In the genomic region with DNA sequence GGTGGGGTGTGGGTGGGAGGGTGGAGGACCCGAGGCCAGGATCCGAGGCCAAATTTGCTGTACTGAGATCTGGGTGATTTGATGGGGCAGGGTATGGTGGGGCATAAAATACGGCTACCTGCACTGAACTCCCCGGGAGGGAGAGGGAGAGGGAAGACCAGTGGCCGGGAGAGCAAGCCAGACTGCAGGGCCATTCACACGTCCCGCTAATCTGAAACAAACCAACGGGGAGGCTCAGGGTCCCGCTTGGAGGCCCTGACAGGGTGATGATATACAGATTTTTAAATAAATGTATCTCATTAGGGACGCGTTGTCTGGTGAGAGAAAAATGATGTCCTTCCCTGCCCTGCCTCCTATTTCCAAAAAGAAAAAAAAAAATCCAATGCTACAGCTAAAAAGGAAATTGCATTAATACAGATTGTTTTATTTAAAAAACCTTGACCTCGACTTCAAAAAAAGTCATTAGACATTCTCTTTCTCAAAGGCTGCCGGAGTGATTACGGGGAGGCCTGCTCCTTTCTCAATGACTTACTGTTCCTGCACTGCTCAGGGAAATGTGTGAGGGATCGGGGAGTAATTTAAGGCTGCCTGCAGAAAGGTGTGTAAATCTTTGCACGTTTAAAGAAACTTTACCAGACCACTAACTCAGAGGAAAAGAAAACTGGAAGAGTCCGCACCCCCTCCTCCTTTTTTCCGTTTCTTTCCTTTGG, we compare ENCODE assay signal across 20 cellular contexts. TPM values are rescaled to one million over a fixed set of nuclear protein-coding genes. Genes with fewer than 3 reads are reported as not detected.
"Had no signal": no experiment of that assay in that cellular context is flagged by ENCODE, and none has a peak within 500 bp of the region (broad histone marks: within the 10 kb centered on the region; RNA-seq: fewer than 3 reads in every experiment).

No MANE protein-coding gene starts in this region.

- H3K36me3 Mint-ChIP-seq: immature natural killer cell had no signal

- H3K9me3 Mint-ChIP-seq: activated T-helper 2 cell treated with anti-CD3 and anti-CD28 coated beads, Interferon-gamma antibody, Interleukin-2, Interleukin-4, amounts not matched to agents 10 μg/mL and 5 μg/mL and 100 μg/mL, durations not matched to agents 14 hours and 24 hours and 36 hours; effector memory CD8-positive, alpha-beta T cell had no signal

- H3K36me3 ChIP-seq: brain microvascular endothelial cell, pancreas, tibial nerve, WERI-Rb-1 had no signal

- H3K4me1 Mint-ChIP-seq: immature natural killer cell had no signal

- H3K4me1 ChIP-seq: pancreas had no signal

- H3K27ac ChIP-seq: brain microvascular endothelial cell, pancreas, WERI-Rb-1 had no signal

- H3K27me3 ChIP-seq: brain microvascular endothelial cell, pancreas, tibial nerve had no signal

- H3K27ac Mint-ChIP-seq: activated T-helper 2 cell treated with anti-CD3 and anti-CD28 coated beads, Interferon-gamma antibody, Interleukin-2, Interleukin-4, amounts not matched to agents 10 μg/mL and 5 μg/mL and 100 μg/mL, durations not matched to agents 14 hours and 24 hours and 36 hours; effector memory CD8-positive, alpha-beta T cell; immature natural killer cell had no signal

- H3K4me3 ChIP-seq: pancreas, skin epidermis, tibial nerve had no signal

- H3K9me3 ChIP-seq: pancreas, tibial nerve had no signal

- H3K4me3 Mint-ChIP-seq: effector memory CD8-positive, alpha-beta T cell; immature natural killer cell had no signal

- DNase-seq: activated CD4-positive, alpha-beta T cell treated with anti-CD3 and anti-CD28 coated beads, Interleukin-2, amount 50 U/mL, for 1 hour; activated naive CD4-positive, alpha-beta T cell treated with anti-CD3 and anti-CD28 coated beads, Interleukin-2, amount 50 U/mL, for 16 hours; activated T-cell treated with anti-CD3 and anti-CD28 coated beads for 4 hours; amniotic stem cell; brain microvascular endothelial cell; effector memory CD8-positive, alpha-beta T cell; glutamatergic neuron; immature natural killer cell; left colon; mammary epithelial cell; SIG-M5; SW 1271; T-helper 9 cell; WERI-Rb-1 had no signal

RNA-seq across cellular contexts. Expression of gene PRRX2, which starts 11.5 kb away (rescaled TPM):
- polyA plus RNA-seq: mammary epithelial cell had no signal

RNA-seq across cellular contexts. Expression of gene C9orf50, which starts 33.1 kb away (rescaled TPM):
- total RNA-seq: activated CD8-positive, alpha-beta memory T cell treated with anti-CD3 and anti-CD28 coated beads for 36 hours; activated T-helper 2 cell treated with anti-CD3 and anti-CD28 coated beads, Interferon-gamma antibody, Interleukin-2, Interleukin-4, amounts not matched to agents 10 μg/mL and 5 μg/mL and 100 μg/mL, durations not matched to agents 14 hours and 24 hours and 36 hours; fibroblast of villous mesenchyme; mammary epithelial cell; pancreas had no signal
- polyA plus RNA-seq: immature natural killer cell, mammary epithelial cell, pancreas had no signal
